ENCODE assay signal across 1 cellular context in the genomic region with DNA sequence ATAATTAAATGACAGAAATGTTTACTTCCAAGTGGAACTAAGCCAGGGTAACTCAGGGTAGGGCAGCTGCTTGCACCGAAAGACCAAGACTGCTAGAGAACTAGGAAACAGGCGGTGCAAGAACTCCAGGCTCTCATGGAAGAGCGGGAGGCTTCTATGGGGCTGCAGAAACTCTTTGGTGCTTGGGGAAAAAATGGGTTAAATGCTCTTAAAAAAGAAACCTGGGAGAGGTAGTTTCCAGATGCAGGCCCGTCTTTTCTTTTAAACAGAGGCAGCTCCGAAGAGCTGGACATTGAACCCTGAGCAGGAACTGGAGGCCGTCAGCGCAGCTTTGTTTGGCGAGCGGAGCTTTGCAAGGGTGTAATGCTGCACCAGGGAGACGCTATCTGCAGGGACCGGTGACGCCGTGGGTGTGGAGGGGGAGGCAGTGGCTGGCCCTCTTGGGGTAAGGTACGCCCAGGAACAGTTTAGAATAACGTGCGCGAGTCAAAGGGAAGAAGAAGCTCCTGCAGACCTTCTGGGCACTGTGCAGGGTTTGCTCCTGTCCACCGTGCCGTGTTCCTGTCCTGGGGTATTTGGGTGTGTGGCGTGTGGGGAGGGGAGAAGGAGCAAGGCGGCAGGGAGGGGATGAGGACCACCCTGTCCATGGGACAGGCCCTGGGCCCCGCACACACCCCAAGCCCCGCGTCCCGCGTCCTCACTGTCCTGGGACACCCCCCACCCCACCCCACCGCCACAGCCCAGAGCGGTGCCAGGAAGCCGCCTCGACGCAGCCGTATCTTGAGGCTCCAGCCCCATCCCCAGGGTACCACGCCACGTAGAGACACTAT.
A peak's percentile ranks its signal among the peaks of the same experiment; 100 is the strongest.
TF ChIP-seq lines count a peak whose summit lies in the region.

No MANE protein-coding gene starts in this region.

TF ChIP-seq in HepG2, 621 proteins besides CTCF, POLR2A, EP300 and RAD21 (continued from another document):
- TF ChIP-seq, protein P1, sequence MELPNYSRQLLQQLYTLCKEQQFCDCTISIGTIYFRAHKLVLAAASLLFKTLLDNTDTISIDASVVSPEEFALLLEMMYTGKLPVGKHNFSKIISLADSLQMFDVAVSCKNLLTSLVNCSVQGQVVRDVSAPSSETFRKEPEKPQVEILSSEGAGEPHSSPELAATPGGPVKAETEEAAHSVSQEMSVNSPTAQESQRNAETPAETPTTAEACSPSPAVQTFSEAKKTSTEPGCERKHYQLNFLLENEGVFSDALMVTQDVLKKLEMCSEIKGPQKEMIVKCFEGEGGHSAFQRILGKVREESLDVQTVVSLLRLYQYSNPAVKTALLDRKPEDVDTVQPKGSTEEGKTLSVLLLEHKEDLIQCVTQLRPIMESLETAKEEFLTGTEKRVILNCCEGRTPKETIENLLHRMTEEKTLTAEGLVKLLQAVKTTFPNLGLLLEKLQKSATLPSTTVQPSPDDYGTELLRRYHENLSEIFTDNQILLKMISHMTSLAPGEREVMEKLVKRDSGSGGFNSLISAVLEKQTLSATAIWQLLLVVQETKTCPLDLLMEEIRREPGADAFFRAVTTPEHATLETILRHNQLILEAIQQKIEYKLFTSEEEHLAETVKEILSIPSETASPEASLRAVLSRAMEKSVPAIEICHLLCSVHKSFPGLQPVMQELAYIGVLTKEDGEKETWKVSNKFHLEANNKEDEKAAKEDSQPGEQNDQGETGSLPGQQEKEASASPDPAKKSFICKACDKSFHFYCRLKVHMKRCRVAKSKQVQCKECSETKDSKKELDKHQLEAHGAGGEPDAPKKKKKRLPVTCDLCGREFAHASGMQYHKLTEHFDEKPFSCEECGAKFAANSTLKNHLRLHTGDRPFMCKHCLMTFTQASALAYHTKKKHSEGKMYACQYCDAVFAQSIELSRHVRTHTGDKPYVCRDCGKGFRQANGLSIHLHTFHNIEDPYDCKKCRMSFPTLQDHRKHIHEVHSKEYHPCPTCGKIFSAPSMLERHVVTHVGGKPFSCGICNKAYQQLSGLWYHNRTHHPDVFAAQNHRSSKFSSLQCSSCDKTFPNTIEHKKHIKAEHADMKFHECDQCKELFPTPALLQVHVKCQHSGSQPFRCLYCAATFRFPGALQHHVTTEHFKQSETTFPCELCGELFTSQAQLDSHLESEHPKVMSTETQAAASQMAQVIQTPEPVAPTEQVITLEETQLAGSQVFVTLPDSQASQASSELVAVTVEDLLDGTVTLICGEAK (IDR thresholded peaks at IDR 0.05): no peak
- TF ChIP-seq, protein P1 (CRISPR knock-in tag; IDR thresholded peaks at IDR 0.05): no peak
- no peak for TF ChIP-seq ZBTB3 (CRISPR knock-in tag; IDR thresholded peaks at IDR 0.05; ENCODE audit: borderline replicate concordance, low read depth)
- TF ChIP-seq TAF15 (IDR thresholded peaks at IDR 0.05; ENCODE audit: low read depth, low read length, poor library complexity, severe bottlenecking): no peak
- no peak for TF ChIP-seq SP2 (CRISPR knock-in tag; IDR thresholded peaks at IDR 0.05)
- no peak for TF ChIP-seq ZNF615 (CRISPR knock-in tag; IDR thresholded peaks at IDR 0.05; ENCODE audit: borderline replicate concordance)
- 0 out of 2 replicates have a peak, but pooled peaks have one; percentile 40 for TF ChIP-seq ZNF337 (CRISPR knock-in tag; IDR thresholded peaks at IDR 0.05; ENCODE audit: borderline replicate concordance, low read depth)
- no peak for TF ChIP-seq ZC3H13 (CRISPR knock-in tag; IDR thresholded peaks at IDR 0.05)
- TF ChIP-seq ELF1 (CRISPR knock-in tag; IDR thresholded peaks at IDR 0.05): peak; percentile 54; the same call in 1 of the 2 replicates
- TF ChIP-seq TARDBP (CRISPR knock-in tag; IDR thresholded peaks at IDR 0.05): peak; percentile 74; the same call in 1 of the 2 replicates
- TF ChIP-seq ZNF747 (CRISPR knock-in tag; IDR thresholded peaks at IDR 0.05; ENCODE audit: borderline replicate concordance): no peak
- no peak for TF ChIP-seq TCF7 (IDR thresholded peaks at IDR 0.05; ENCODE audit: low read depth)
- TF ChIP-seq JUN (CRISPR knock-in tag; IDR thresholded peaks at IDR 0.05): no peak
- TF ChIP-seq, protein P2, sequence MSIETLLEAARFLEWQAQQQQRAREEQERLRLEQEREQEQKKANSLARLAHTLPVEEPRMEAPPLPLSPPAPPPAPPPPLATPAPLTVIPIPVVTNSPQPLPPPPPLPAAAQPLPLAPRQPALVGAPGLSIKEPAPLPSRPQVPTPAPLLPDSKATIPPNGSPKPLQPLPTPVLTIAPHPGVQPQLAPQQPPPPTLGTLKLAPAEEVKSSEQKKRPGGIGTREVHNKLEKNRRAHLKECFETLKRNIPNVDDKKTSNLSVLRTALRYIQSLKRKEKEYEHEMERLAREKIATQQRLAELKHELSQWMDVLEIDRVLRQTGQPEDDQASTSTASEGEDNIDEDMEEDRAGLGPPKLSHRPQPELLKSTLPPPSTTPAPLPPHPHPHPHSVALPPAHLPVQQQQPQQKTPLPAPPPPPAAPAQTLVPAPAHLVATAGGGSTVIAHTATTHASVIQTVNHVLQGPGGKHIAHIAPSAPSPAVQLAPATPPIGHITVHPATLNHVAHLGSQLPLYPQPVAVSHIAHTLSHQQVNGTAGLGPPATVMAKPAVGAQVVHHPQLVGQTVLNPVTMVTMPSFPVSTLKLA (IDR thresholded peaks at IDR 0.05): no peak
- TF ChIP-seq, protein P3, sequence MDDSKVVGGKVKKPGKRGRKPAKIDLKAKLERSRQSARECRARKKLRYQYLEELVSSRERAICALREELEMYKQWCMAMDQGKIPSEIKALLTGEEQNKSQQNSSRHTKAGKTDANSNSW (CRISPR knock-in tag; IDR thresholded peaks at IDR 0.05; ENCODE audit: borderline replicate concordance): no peak
- TF ChIP-seq, protein P4, sequence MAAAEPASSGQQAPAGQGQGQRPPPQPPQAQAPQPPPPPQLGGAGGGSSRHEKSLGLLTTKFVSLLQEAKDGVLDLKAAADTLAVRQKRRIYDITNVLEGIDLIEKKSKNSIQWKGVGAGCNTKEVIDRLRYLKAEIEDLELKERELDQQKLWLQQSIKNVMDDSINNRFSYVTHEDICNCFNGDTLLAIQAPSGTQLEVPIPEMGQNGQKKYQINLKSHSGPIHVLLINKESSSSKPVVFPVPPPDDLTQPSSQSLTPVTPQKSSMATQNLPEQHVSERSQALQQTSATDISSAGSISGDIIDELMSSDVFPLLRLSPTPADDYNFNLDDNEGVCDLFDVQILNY (CRISPR knock-in tag; conservative IDR thresholded peaks at IDR 0.05): no peak
- TF ChIP-seq ZNF660 (CRISPR knock-in tag; IDR thresholded peaks at IDR 0.05; ENCODE audit: borderline replicate concordance, low read depth): no peak
